8 cellular contexts compared by ENCODE assay signal in the genomic region with DNA sequence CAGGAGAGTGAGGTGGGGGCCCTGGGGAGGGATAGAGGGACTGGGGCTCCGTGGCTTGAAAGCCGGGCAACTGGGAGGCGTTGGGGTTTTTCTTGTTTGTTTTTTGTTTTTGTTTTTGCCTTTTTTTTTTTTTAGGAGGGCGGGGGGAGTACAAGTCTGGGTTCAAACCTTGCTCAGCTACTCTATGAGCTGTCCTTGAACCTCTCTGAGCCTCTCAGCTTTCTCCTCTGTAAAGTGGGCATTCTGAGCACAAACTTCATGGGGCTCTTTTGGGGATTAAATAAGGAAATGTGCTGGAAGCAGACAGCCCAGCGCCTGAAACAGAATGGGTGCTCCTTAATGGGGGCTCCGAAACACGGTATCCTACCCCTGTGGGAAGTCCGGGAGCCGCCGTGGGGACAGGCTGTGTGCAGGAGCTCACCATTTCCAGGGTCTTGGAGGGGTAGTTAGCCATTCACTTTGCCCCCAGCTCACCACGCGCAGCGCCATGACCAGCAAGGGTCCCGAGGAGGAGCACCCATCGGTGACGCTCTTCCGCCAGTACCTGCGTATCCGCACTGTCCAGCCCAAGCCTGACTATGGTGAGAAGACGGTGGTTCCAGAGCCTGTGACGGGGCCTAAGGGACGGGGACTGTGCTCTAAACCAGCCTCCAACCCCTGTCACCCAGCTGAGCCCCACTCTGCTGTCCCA. TPM values are rescaled to one million over a fixed set of nuclear protein-coding genes. Genes with fewer than 3 reads are reported as not detected.
DNase-seq lines count a peak whose midpoint lies in the region; ATAC-seq and TF ChIP-seq lines count a peak whose summit lies in the region.

No MANE protein-coding gene starts in this region.

- H3K36me3 ChIP-seq in heart right ventricle (peaks cover 0 to 4% (median 0%) of the 10 kb centered on the region in 9 donors), vagina (no peaks in the 10 kb centered on the region)

- ATAC-seq in heart right ventricle (peak in 3 of 8 donors; percentile 0 to 3 (median 2)), GM21423 (IDR thresholded peaks at IDR 0.05; ENCODE audit: unreplicated experiment) (no peak), GM21526 (IDR thresholded peaks at IDR 0.05; ENCODE audit: low FRiP score, unreplicated experiment) (no peak)

- intact Hi-C loops in heart right ventricle (cut with DNase I) (loop anchor here in 2 of 10 donors (2.0 to 5.0 kb wide), 2 partner anchors 41 kb away; a partner anchor contains a TSS), cardiac septum (cut with DNase I) (no loop called here), vagina (cut with DNase I) (no loop called here)

- peaks cover 9 to 36% (median 28%) of the 10 kb centered on the region in 9 donors for H3K4me1 ChIP-seq in heart right ventricle
- H3K4me1 ChIP-seq in mononuclear cell (ENCODE audit: insufficient read depth, low read length) = peaks cover 26% of the 10 kb centered on the region
- peaks cover 28% of the 10 kb centered on the region for H3K4me1 ChIP-seq in vagina

- WGBS in heart right ventricle, 2 donors = 72 to 73% methylated on average over 22 of the region's 22 CpGs

- H3K4me3 ChIP-seq in heart right ventricle = peak overlapping the region; percentile 39 to 80 (median 64)
- peak overlapping the region; percentile 54 for H3K4me3 ChIP-seq in mononuclear cell (ENCODE audit: low read length)
- peak overlapping the region; percentile 53 to 60 for H3K4me3 ChIP-seq in vagina

- H3K27me3 ChIP-seq in heart right ventricle = no peaks in the 10 kb centered on the region
- no peaks in the 10 kb centered on the region for H3K27me3 ChIP-seq in mononuclear cell (ENCODE audit: insufficient read depth, low read length)
- no peaks in the 10 kb centered on the region for H3K27me3 ChIP-seq in vagina

- TF ChIP-seq CTCF in heart right ventricle (IDR thresholded peaks at IDR 0.05) (no peak), vagina (IDR thresholded peaks at IDR 0.05) (no peak)

- H3K27ac ChIP-seq in heart right ventricle = peak overlapping the region; percentile 76 to 98 (median 95)
- peak overlapping the region; percentile 91 for H3K27ac ChIP-seq in caudate nucleus (ENCODE audit: low read depth, low read length)
- H3K27ac ChIP-seq in vagina = peak overlapping the region; percentile 91

- no peak for TF ChIP-seq POLR2A in vagina (IDR thresholded peaks at IDR 0.05)

- DNase-seq in heart right ventricle = no peak
- no peak for DNase-seq in cardiac septum (ENCODE audit: low spot score)
- DNase-seq in caudate nucleus (lab: John Stamatoyannopoulos, UW) = no peak
- no peak for DNase-seq in vagina (ENCODE audit: extremely low spot score in 2 of 2)
- no peak for DNase-seq in NCI-H1092 (lab: John Stamatoyannopoulos, UW)

- H3K9me3 ChIP-seq in heart right ventricle = no peaks in the 10 kb centered on the region
- no peaks in the 10 kb centered on the region for H3K9me3 ChIP-seq in mononuclear cell (ENCODE audit: low read depth, low read length)
- no peaks in the 10 kb centered on the region for H3K9me3 ChIP-seq in vagina

RNA-seq across cellular contexts. Expression of a gene that starts 0.4 kb away (rescaled TPM):
- 10 to 100 TPM; 18.7 to 45.6 (median 24.7) TPM for total RNA-seq in heart right ventricle
- polyA plus RNA-seq in heart right ventricle = 10 to 100 TPM; 24.6 to 28.3 TPM
- total RNA-seq in cardiac septum = 20.3 TPM
- total RNA-seq in mononuclear cell = 3.3 TPM
- total RNA-seq in vagina = 29.7 TPM

RNA-seq across cellular contexts. Expression of a gene that starts 8.9 kb away (rescaled TPM):
- total RNA-seq in heart right ventricle = 10 to 100 TPM; 19.3 to 38.6 (median 23.6) TPM
- 10 to 100 TPM; 26.3 to 80.1 TPM for polyA plus RNA-seq in heart right ventricle
- 12.5 TPM for total RNA-seq in cardiac septum
- total RNA-seq in mononuclear cell = 6.6 TPM
- total RNA-seq in vagina = 31.9 TPM

RNA-seq across cellular contexts. Expression of a gene that starts 9.9 kb away (rescaled TPM):
- total RNA-seq in heart right ventricle (10 to 100 TPM in 8 of 10 donors, 1 to 10 TPM in 2; 7.5 to 19.0 (median 12.0) TPM), cardiac septum (13.6 TPM), mononuclear cell (41.8 TPM), vagina (46.9 TPM)
- 10 to 100 TPM; 14.6 to 47.5 TPM for polyA plus RNA-seq in heart right ventricle

RNA-seq across cellular contexts. Expression of a gene that starts 12.0 kb away (rescaled TPM):
- total RNA-seq in heart right ventricle (100 to 1,000 TPM; 505 to 754 (median 626) TPM), cardiac septum (466 TPM), mononuclear cell (1,675 TPM), vagina (1,678 TPM)
- polyA plus RNA-seq in heart right ventricle = 1,000 to 10,000 TPM; 1,450 to 1,915 TPM

RNA-seq across cellular contexts. Expression of a gene that starts 16.5 kb away (rescaled TPM):
- total RNA-seq in heart right ventricle = 10 to 100 TPM; 55.1 to 85.9 (median 59.9) TPM
- 100 to 1,000 TPM in 1 of 2 donors, 10 to 100 TPM in 1; 63.8 to 123 TPM for polyA plus RNA-seq in heart right ventricle
- total RNA-seq in cardiac septum = 91.4 TPM
- total RNA-seq in mononuclear cell = 5.6 TPM
- 36.6 TPM for total RNA-seq in vagina
